In genomic region chr15:98779463-98780071, GRCh38 we compare ENCODE assay signal across 8 cellular contexts.
A peak's percentile ranks its signal among the peaks of the same experiment; 100 is the strongest.
DNase-seq lines count a peak whose midpoint lies in the region; ATAC-seq, FAIRE-seq and TF ChIP-seq lines count a peak whose summit lies in the region.

No MANE protein-coding gene starts in this region.

- peaks cover 40% of the 10 kb centered on the region for H3K27me3 Mint-ChIP-seq in central memory CD8-positive, alpha-beta T cell

- peak; percentile 69 for ATAC-seq in HG02981 (IDR thresholded peaks at IDR 0.05; ENCODE audit: unreplicated experiment)
- ATAC-seq in central memory CD8-positive, alpha-beta T cell (replicated peaks; ENCODE audit: extremely low read depth, poor library complexity, severe bottlenecking), result peak; percentile 65

- FAIRE-seq in GM18507 (lab: Jason Lieb, UNC), result peak; percentile 78

- no peak overlapping the region for H3K4me3 ChIP-seq in AG04449 (ENCODE audit: low read depth, low read length)

- no peaks in the 10 kb centered on the region for H3K36me3 Mint-ChIP-seq in central memory CD8-positive, alpha-beta T cell (ENCODE audit: insufficient read depth)

- POLR2A ChIA-PET in AG04449 (lab: Yijun Ruan, JAX), result no interaction called here

- no peak overlapping the region for H3K4me3 Mint-ChIP-seq in central memory CD8-positive, alpha-beta T cell

- H3K9me3 Mint-ChIP-seq in central memory CD8-positive, alpha-beta T cell, result no peaks in the 10 kb centered on the region

- H3K27ac Mint-ChIP-seq in central memory CD8-positive, alpha-beta T cell (ENCODE audit: low read depth), result no peak overlapping the region

- TF ChIP-seq CTCF in AG04449 (IDR thresholded peaks at IDR 0.05; ENCODE audit: insufficient read depth, low read length, missing control alignments), result peak; percentile 92

- peaks cover 6% of the 10 kb centered on the region for H3K4me1 Mint-ChIP-seq in central memory CD8-positive, alpha-beta T cell

- CTCF ChIA-PET in AG04449 (lab: Yijun Ruan, JAX), result interaction anchor here (0.6 to 6.6 kb wide), 52 partner anchors 9 to 297 kb away, joined by 3 to 99 read pairs (median 5); no protein-coding TSS in a partner anchor

- DNase-seq in AG04449 (ENCODE audit: low read depth, low spot score) (no peak), GM18507 (ENCODE audit: extremely low spot score, insufficient read length, low read depth) (peak; percentile 50), NCI-H2196 treated with DMSO at 0.1 percent for 48 hours (lab: John Stamatoyannopoulos, UW; ENCODE audit: unreplicated experiment) (peak; percentile 11), left kidney (ENCODE audit: low read depth, low spot score) (peak; percentile 91)
- DNase-seq in activated CD4-positive, CD25-positive, alpha-beta regulatory T cell treated with anti-CD3 and anti-CD28 coated beads, Interleukin-2, amount 50 U/mL, for 72 hours, result peak; percentile 80
- peak; percentile 35 to 55 for DNase-seq in central memory CD8-positive, alpha-beta T cell (ENCODE audit: low spot score in 2 of 2)
- DNase-seq in stimulated activated CD4-positive, alpha-beta T cell treated with anti-CD3 and anti-CD28 coated beads, Interleukin-4, amount 100 ng/mL, for 4 hours, result peak; percentile 62 to 78
